Comparison of ENCODE assay signal across 27 cellular contexts in the genomic region with DNA sequence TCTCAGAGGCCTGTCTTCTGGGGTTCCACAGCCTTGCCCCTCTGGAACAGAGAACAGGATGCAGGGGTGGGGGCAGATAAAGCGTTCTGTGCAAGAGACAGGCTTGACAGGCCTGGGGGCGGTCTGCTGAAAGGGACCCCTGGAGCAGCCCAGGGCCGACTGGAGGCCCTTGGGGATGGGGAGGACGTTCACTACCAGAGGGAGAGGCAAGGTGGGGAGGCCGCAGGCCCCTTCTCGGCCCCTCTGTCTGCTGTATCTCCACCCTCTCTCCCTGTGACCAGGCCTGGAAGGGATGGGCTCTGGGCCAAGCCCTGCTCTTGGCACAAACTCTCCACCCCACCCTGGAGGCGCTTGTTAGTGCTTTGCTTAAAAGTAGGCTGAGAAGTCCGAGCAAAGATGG. TPM values are rescaled to one million over a fixed set of nuclear protein-coding genes. Genes with fewer than 3 reads are reported as not detected.
DNase-seq lines count a peak whose midpoint lies in the region; ATAC-seq and TF ChIP-seq lines count a peak whose summit lies in the region.
"Had no signal": no experiment of that assay in that cellular context is flagged by ENCODE, and none has a peak within 500 bp of the region (broad histone marks: within the 10 kb centered on the region; RNA-seq: fewer than 3 reads in every experiment).

No MANE protein-coding gene starts in this region.

- H3K9me3 ChIP-seq in mesenchymal stem cell (ENCODE audit: control insufficient read depth, low read length) (no peaks in the 10 kb centered on the region), aorta (ENCODE audit: control insufficient read depth, low read length) (no peaks in the 10 kb centered on the region), esophagus muscularis mucosa (no peaks in the 10 kb centered on the region)

- ATAC-seq in aorta (ENCODE audit: low FRiP score) (peak; percentile 21), GM19397 (IDR thresholded peaks at IDR 0.05; ENCODE audit: unreplicated experiment) (no peak), GM18505 (IDR thresholded peaks at IDR 0.05; ENCODE audit: unreplicated experiment) (no peak)
- ATAC-seq: activated T-cell treated with anti-CD3 and anti-CD28 coated beads, Interleukin-2, amount 50 U/mL, for 4 hours; naive thymus-derived CD4-positive, alpha-beta T cell; Panc1; T-helper 17 cell had no signal

- no peak overlapping the region for H2BK120ac ChIP-seq in mesenchymal stem cell (ENCODE audit: low read depth, low read length)

- H3K27me3 ChIP-seq in mesenchymal stem cell (ENCODE audit: control insufficient read depth in 1 of 2, insufficient read depth in 1 of 2, low read length in 2 of 2) (peaks cover 30 to 49% of the 10 kb centered on the region in 2 experiments), aorta (ENCODE audit: control insufficient read depth in 1 of 2, insufficient read depth in 2 of 2, low read length in 1 of 2) (no peaks in the 10 kb centered on the region), esophagus muscularis mucosa (peaks cover 0 to 4% (median 0%) of the 10 kb centered on the region in 4 donors)

- no peak overlapping the region for H3K4ac ChIP-seq in mesenchymal stem cell (ENCODE audit: low read depth in 1 of 2, low read length in 2 of 2)

- no peak overlapping the region for H4K91ac ChIP-seq in mesenchymal stem cell (ENCODE audit: low read length)

- no peak overlapping the region for H2AK5ac ChIP-seq in mesenchymal stem cell (ENCODE audit: low read length, severe bottlenecking)

- 83% methylated on average over 3 of the region's 8 CpGs for WGBS in mesenchymal stem cell
- 51 to 55% methylated on average over 8 of the region's 8 CpGs for WGBS in aorta, 2 donors
- WGBS in esophagus muscularis mucosa, result 18% methylated on average over 5 of the region's 8 CpGs

- H3K4me3 ChIP-seq in fibroblast of the aortic adventitia (ENCODE audit: low read depth, low read length), result no peak overlapping the region
- H3K4me3 ChIP-seq in mesenchymal stem cell (ENCODE audit: insufficient read depth in 1 of 2, low read depth in 1 of 2, low read length in 2 of 2), result no peak overlapping the region
- no peak overlapping the region for H3K4me3 ChIP-seq in aorta (ENCODE audit: low read length in 2 of 2)
- no peak overlapping the region for H3K4me3 ChIP-seq in esophagus muscularis mucosa
- H3K4me3 ChIP-seq: SK-N-MC had no signal

- H3K4me1 ChIP-seq in mesenchymal stem cell (ENCODE audit: control insufficient read depth, insufficient read depth, low read depth, low read length) (no peaks in the 10 kb centered on the region), aorta (ENCODE audit: control insufficient read depth in 1 of 2, insufficient read depth in 2 of 2, low read length in 2 of 2) (no peaks in the 10 kb centered on the region), esophagus muscularis mucosa (peaks cover 12 to 21% (median 18%) of the 10 kb centered on the region in 4 donors)
- H3K4me1 ChIP-seq: parathyroid adenoma had no signal

- H4K8ac ChIP-seq in mesenchymal stem cell (ENCODE audit: low read length), result no peak overlapping the region

- no peak for TF ChIP-seq EP300 in esophagus muscularis mucosa (IDR thresholded peaks at IDR 0.05)

- no peak overlapping the region for H3K23ac ChIP-seq in mesenchymal stem cell (ENCODE audit: low read length in 2 of 2)

- H3K27ac ChIP-seq in mesenchymal stem cell (ENCODE audit: low read length, poor library complexity, severe bottlenecking) (no peak overlapping the region), aorta (ENCODE audit: low read depth in 1 of 2, low read length in 2 of 2) (no peak overlapping the region), esophagus muscularis mucosa (replicated peaks in 1 of 4) (no peak overlapping the region)
- H3K27ac ChIP-seq: 22Rv1, parathyroid adenoma, SK-N-MC had no signal

- no peak overlapping the region for H3K4me2 ChIP-seq in mesenchymal stem cell (ENCODE audit: low read length, poor library complexity, severe bottlenecking)

- TF ChIP-seq CTCF in fibroblast of the aortic adventitia (IDR thresholded peaks at IDR 0.05; ENCODE audit: insufficient read depth, low read length) (no peak), esophagus muscularis mucosa (IDR thresholded peaks at IDR 0.05) (no peak)

- H3K9ac ChIP-seq in mesenchymal stem cell (ENCODE audit: low read length), result peak overlapping the region; percentile 36
- H3K9ac ChIP-seq: parathyroid adenoma had no signal

- no peak overlapping the region for H3K18ac ChIP-seq in mesenchymal stem cell (ENCODE audit: low read depth in 1 of 2, low read length in 2 of 2)

- no peak overlapping the region for H2BK12ac ChIP-seq in mesenchymal stem cell (ENCODE audit: low read length in 2 of 2)

- intact Hi-C loops in aorta (cut with DNase I), result loop anchor here (10.0 kb wide), 2 partner anchors 564 to 614 kb away; partner anchors contain the start of gene PTPN4 (in 1 of the 2)
- intact Hi-C loops in esophagus muscularis mucosa (cut with DNase I), result loop anchor here (10.0 kb wide), 3 partner anchors 64 to 214 kb away; partner anchors contain the start of genes RALB and TMEM185B

- no peak overlapping the region for H2BK5ac ChIP-seq in mesenchymal stem cell (ENCODE audit: low read depth, low read length, poor library complexity, severe bottlenecking)

- TF ChIP-seq POLR2A in GM18505 (IDR thresholded peaks at IDR 0.05; ENCODE audit: borderline replicate concordance, extremely low read depth, insufficient read depth, insufficient read length) (no peak), esophagus muscularis mucosa (IDR thresholded peaks at IDR 0.05; ENCODE audit: low read depth) (no peak)

- H3K36me3 ChIP-seq in mesenchymal stem cell (ENCODE audit: control insufficient read depth in 1 of 2, insufficient read depth in 2 of 2, low read depth in 1 of 2, low read length in 2 of 2) (no peaks in the 10 kb centered on the region), aorta (ENCODE audit: control insufficient read depth in 1 of 2, insufficient read depth in 2 of 2, low read length in 1 of 2) (no peaks in the 10 kb centered on the region), esophagus muscularis mucosa (no peaks in the 10 kb centered on the region)

- no peaks in the 10 kb centered on the region for H3K79me1 ChIP-seq in mesenchymal stem cell (replicated peaks; ENCODE audit: low read length, poor library complexity, severe bottlenecking)

- peak; percentile 25 for DNase-seq in DMS79 treated with DMSO at 0.1 percent for 48 hours (lab: John Stamatoyannopoulos, UW)
- no peak for DNase-seq in DMS79 (lab: John Stamatoyannopoulos, UW)
- DNase-seq in fibroblast of the aortic adventitia (ENCODE audit: low read depth), result peak; percentile 77
- DNase-seq in mesenchymal stem cell, result no peak
- peak in 1 of 2 donors; percentile 81 for DNase-seq in aorta
- no peak for DNase-seq in esophagus muscularis mucosa (ENCODE audit: extremely low spot score)
- DNase-seq: activated CD4-positive, alpha-beta T cell treated with anti-CD3 and anti-CD28 coated beads for 4 hours; activated naive CD4-positive, alpha-beta T cell treated with anti-CD3 and anti-CD28 coated beads, Interleukin-2, amount 10 ng/mL, durations not matched to agents 7 days and 5 days; activated T-cell treated with anti-CD3 and anti-CD28 coated beads, Interleukin-2, amount 50 U/mL, for 4 hours; AML-193; CD8-positive, alpha-beta memory T cell; effector CD4-positive, alpha-beta T cell; erythroblast; HCEC 1CT; naive thymus-derived CD4-positive, alpha-beta T cell; NCI-H1105; NCI-H2081 treated with DMSO at 0.1 percent for 48 hours; NCI-H446 treated with DMSO at 0.1 percent for 48 hours; NK-92 treated with Interleukin-12 subunit alpha and Interleukin-12 subunit beta, amount 100 ng/mL, for 24 hours; T-helper 17 cell had no signal

- H2BK15ac ChIP-seq in mesenchymal stem cell (ENCODE audit: low read depth, poor library complexity, severe bottlenecking), result no peak overlapping the region

- no peak overlapping the region for H3K14ac ChIP-seq in mesenchymal stem cell (ENCODE audit: low read length in 2 of 2)

- no peak overlapping the region for H2AFZ ChIP-seq in mesenchymal stem cell (ENCODE audit: low read depth, low read length)
- H2AFZ ChIP-seq: parathyroid adenoma had no signal

RNA-seq across cellular contexts. Expression of gene INHBB, which starts 27.3 kb away (rescaled TPM):
- total RNA-seq in fibroblast of the aortic adventitia (ENCODE audit: low replicate concordance) (not detected in 2 replicates), aorta (10 to 100 TPM; 19.3 to 21.9 TPM), esophagus muscularis mucosa (10 to 100 TPM in 1 of 4 donors, 1 to 10 TPM in 3; 1.2 to 13.9 (median 7.2) TPM)
- 0.01 TPM for polyA plus RNA-seq in mesenchymal stem cell (2013, experiment 1 of 2)
- 0.01 TPM for polyA plus RNA-seq in mesenchymal stem cell (2013, experiment 2 of 2)
- polyA plus RNA-seq in aorta, result under 1 TPM; 0.43 to 0.50 TPM
- total RNA-seq: activated CD8-positive, alpha-beta memory T cell treated with anti-CD3 and anti-CD28 coated beads for 36 hours; CD8-positive, alpha-beta memory T cell; naive thymus-derived CD4-positive, alpha-beta T cell; T-helper 17 cell had no signal
- polyA plus RNA-seq: CD8-positive, alpha-beta memory T cell; naive thymus-derived CD4-positive, alpha-beta T cell had no signal

Comparison
In these comparisons a context has a peak if more than half of its experiments do, and no peak if none do; other contexts are left out.
1. DNase-seq: peak in DMS79 treated with DMSO at 0.1 percent for 48 hours (single experiment) and fibroblast of the aortic adventitia (single experiment); none in DMS79 (single experiment), mesenchymal stem cell (single experiment) and esophagus muscularis mucosa (single experiment).